In genomic region chr6:27687154-27688013, GRCh38 we compare ENCODE assay signal across 7 cellular contexts.
DNase-seq lines count a peak whose midpoint lies in the region; ATAC-seq and TF ChIP-seq lines count a peak whose summit lies in the region.

No MANE protein-coding gene starts in this region.

- H3K27ac ChIP-seq in sigmoid colon, result peak overlapping the region; percentile 32 to 63 (median 55)

- peak; percentile 61 for ATAC-seq in HG02852 (IDR thresholded peaks at IDR 0.05; ENCODE audit: unreplicated experiment)

- peaks cover 0 to 16% (median 3%) of the 10 kb centered on the region in 4 donors for H3K4me1 ChIP-seq in sigmoid colon

- DNase-seq in GM13977 (ENCODE audit: low spot score), result peak; percentile 80
- DNase-seq in NCI-H1417 treated with DMSO at 0.1 percent for 48 hours (lab: John Stamatoyannopoulos, UW), result peak; percentile 44
- peak; percentile 41 to 84 (median 67) for DNase-seq in T-helper 2 cell
- DNase-seq in anterior cingulate cortex (lab: John Stamatoyannopoulos, UW), result peak in 57 of 58 donors; percentile 20 to 82 (median 62)
- DNase-seq in hypothalamus (lab: John Stamatoyannopoulos, UW), result peak in 47 of 51 donors; percentile 13 to 84 (median 56)
- peak; percentile 79 for DNase-seq in sigmoid colon

- TF ChIP-seq EP300 in sigmoid colon (IDR thresholded peaks at IDR 0.05), result no peak

- peaks cover 0 to 10% (median 7%) of the 10 kb centered on the region in 3 donors for H3K27me3 ChIP-seq in sigmoid colon

- in situ Hi-C loops in GM13977 (cut with MboI; ENCODE audit: low pct_unique_long_range_greater_than_20kb, low sequenced_read_pairs, unreplicated experiment), result no loop called here

- TF ChIP-seq POLR2A in sigmoid colon (IDR thresholded peaks at IDR 0.05), result no peak

- no peaks in the 10 kb centered on the region for H3K9me3 ChIP-seq in sigmoid colon

- peak; percentile 95 for TF ChIP-seq CTCF in GM13977 (IDR thresholded peaks at IDR 0.05; ENCODE audit: extremely low read depth, insufficient read depth, missing control alignments)
- peak in 3 of 4 experiments; percentile 22 to 52 (median 25) for TF ChIP-seq CTCF in sigmoid colon (IDR thresholded peaks at IDR 0.05)

- intact Hi-C loops in sigmoid colon (cut with DNase I), result loop anchor here (2.0 to 10.0 kb wide), 4 partner anchors 65 to 1255 kb away; no protein-coding TSS in a partner anchor

- 1% methylated on average over 43 of the region's 43 CpGs for WGBS in sigmoid colon, 2 donors

- H3K4me3 ChIP-seq in sigmoid colon, result peak overlapping the region; percentile 34 to 50 (median 42)

- H3K36me3 ChIP-seq in sigmoid colon, result no peaks in the 10 kb centered on the region

Comparison
In these comparisons a context has a peak if more than half of its experiments do, and no peak if none do; other contexts are left out.
1. Peak in every context shown above with its lines: DNase-seq, ATAC-seq, H3K4me3 ChIP-seq and H3K27ac ChIP-seq.